In the genomic region with DNA sequence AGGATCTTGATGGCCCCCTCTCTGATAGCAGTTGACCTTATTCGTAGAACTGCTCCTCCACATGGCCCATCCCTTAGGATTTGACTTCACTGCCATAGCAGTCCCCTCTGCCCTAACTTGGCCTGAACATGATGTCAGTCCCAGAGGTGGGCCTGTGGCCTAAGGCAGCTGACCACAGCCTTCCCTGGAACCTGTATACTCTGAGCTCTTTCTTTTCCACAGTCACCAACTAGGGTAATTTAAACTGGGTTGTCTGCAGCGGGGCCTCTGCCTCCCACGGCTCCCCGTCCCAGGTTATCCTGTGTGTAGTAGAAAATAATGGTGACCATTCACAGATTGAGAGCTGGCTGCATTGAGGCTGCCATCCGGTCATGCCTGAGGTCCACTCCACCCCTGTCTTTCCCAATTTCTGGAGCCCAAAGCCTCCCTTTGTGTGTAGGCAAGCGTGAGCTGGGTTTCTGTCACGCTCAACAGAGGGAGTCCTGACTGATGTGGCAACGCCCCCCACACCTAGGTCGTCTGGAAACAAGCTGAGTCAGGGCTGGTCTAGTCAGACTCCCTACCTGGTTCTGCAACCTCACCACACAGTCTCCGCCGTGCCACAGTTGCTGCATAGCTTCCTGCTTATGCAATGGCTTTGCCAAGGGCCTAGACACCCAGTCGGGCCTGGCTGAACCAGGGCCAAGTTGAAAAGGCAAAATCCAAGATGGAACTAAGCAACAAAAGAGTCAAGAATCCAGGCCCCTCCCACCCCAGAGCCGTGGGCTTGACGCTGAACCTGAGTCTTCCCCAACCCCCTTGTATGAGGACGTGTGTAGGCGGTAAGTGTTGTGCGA, we compare ENCODE assay signal across 17 cellular contexts.
DNase-seq lines count a peak whose midpoint lies in the region; ATAC-seq and TF ChIP-seq lines count a peak whose summit lies in the region.
"Had no signal": no experiment of that assay in that cellular context is flagged by ENCODE, and none has a peak within 500 bp of the region (broad histone marks: within the 10 kb centered on the region; RNA-seq: fewer than 3 reads in every experiment).

No MANE protein-coding gene starts in this region.

- H3K4me1 ChIP-seq in body of pancreas (peaks cover 6% of the 10 kb centered on the region), Caco-2 (no peaks in the 10 kb centered on the region)

- peaks cover 9% of the 10 kb centered on the region for H3K9me3 Mint-ChIP-seq in Caco-2 (ENCODE audit: unreplicated experiment)
- H3K9me3 Mint-ChIP-seq: natural killer cell had no signal

- H3K4me1 Mint-ChIP-seq in Caco-2 (ENCODE audit: low read depth, unreplicated experiment), result no peaks in the 10 kb centered on the region

- no peak for TF ChIP-seq CTCF in NB4 (IDR thresholded peaks at IDR 0.05; ENCODE audit: low read depth, low read length)
- TF ChIP-seq CTCF in body of pancreas (IDR thresholded peaks at IDR 0.05), result no peak
- TF ChIP-seq CTCF in Caco-2 (IDR thresholded peaks at IDR 0.05; ENCODE audit: insufficient read depth in 1 of 2, low read depth in 1 of 2, low read length in 1 of 2, severe bottlenecking in 1 of 2, unreplicated experiment in 1 of 2), result no peak

- H3K36me3 Mint-ChIP-seq in Caco-2 (ENCODE audit: insufficient read depth, unreplicated experiment), result no peaks in the 10 kb centered on the region
- H3K36me3 Mint-ChIP-seq: natural killer cell had no signal

- H3K27me3 ChIP-seq in body of pancreas (no peaks in the 10 kb centered on the region), Caco-2 (replicated peaks; ENCODE audit: control insufficient read depth, insufficient read depth, low read length) (no peaks in the 10 kb centered on the region)
- H3K27me3 ChIP-seq: BLaER1 had no signal

- TF ChIP-seq POLR2A in NB4 (IDR thresholded peaks at IDR 0.05; ENCODE audit: extremely low read depth, insufficient read length), result no peak
- TF ChIP-seq POLR2A in body of pancreas (IDR thresholded peaks at IDR 0.05), result no peak

- H3K9me3 ChIP-seq in body of pancreas, result peaks cover 0 to 9% (median 0%) of the 10 kb centered on the region in 3 donors
- peaks cover 4% of the 10 kb centered on the region; the same call in 1 of the 2 replicates for H3K9me3 ChIP-seq in Caco-2
- H3K9me3 ChIP-seq: BLaER1 had no signal

- H3K4me3 Mint-ChIP-seq in Caco-2 (ENCODE audit: unreplicated experiment), result no peak overlapping the region
- H3K4me3 Mint-ChIP-seq: natural killer cell had no signal

- intact Hi-C loops in body of pancreas (cut with DNase I), result no loop called here
- intact Hi-C loops in Caco-2 (cut with micrococcal nuclease; ENCODE audit: unreplicated experiment), result no loop called here

- H3K36me3 ChIP-seq in body of pancreas (replicated peaks in 1 of 2; ENCODE audit: insufficient read depth in 1 of 2, low read depth in 2 of 2), result no peaks in the 10 kb centered on the region
- no peaks in the 10 kb centered on the region for H3K36me3 ChIP-seq in Caco-2 (ENCODE audit: control insufficient read depth, insufficient read depth, low read length)
- H3K36me3 ChIP-seq: BLaER1 had no signal

- no peaks in the 10 kb centered on the region for H3K27me3 Mint-ChIP-seq in Caco-2 (ENCODE audit: insufficient read depth, unreplicated experiment)

- no TSS peak for BruUV-seq in Caco-2 (replicated peaks; lab: Mats Ljungman, UMichigan)

- no peak overlapping the region for H3K27ac ChIP-seq in body of pancreas
- H3K27ac ChIP-seq: BLaER1, SK-N-MC had no signal

- peak; percentile 39 for DNase-seq in COLO829 (ENCODE audit: low spot score)
- DNase-seq in NB4 (ENCODE audit: low read depth), result peak; percentile 93
- DNase-seq in body of pancreas, result peak in 1 of 4 donors; percentile 48
- DNase-seq in lung microvascular endothelial cell (ENCODE audit: low read depth in 2 of 2), result peak; percentile 10 to 49
- DNase-seq in DMS153 (lab: John Stamatoyannopoulos, UW), result no peak
- DNase-seq in Caco-2, result no peak
- no peak for DNase-seq in OCI-M1 (lab: John Stamatoyannopoulos, UW)
- DNase-seq: activated gamma-delta T cell treated with Interleukin-2 at 50 U/mL for 16 hours; central memory CD4-positive, alpha-beta T cell; erythroblast; GDM1; natural killer cell; NCI-H1048; NCI-H510A treated with DMSO at 0.1 percent for 48 hours had no signal

- 77 to 90% methylated on average over 14 to 17 of the region's 17 CpGs for WGBS in body of pancreas, 2 donors

- no peak overlapping the region for H3K27ac Mint-ChIP-seq in Caco-2 (ENCODE audit: unreplicated experiment)
- H3K27ac Mint-ChIP-seq: natural killer cell had no signal

- no peak overlapping the region for H3K4me3 ChIP-seq in NB4 (ENCODE audit: low read depth, low read length)
- H3K4me3 ChIP-seq in body of pancreas, result no peak overlapping the region
- H3K4me3 ChIP-seq in Caco-2 (ENCODE audit: low read depth, low read length), result no peak overlapping the region
- H3K4me3 ChIP-seq: BLaER1, SK-N-MC had no signal

- CTCF ChIA-PET in Caco-2 (lab: Charles Lee), result interaction anchor here (1.2 to 2.5 kb wide), 2 partner anchors 10 to 304 kb away, joined by 4 to 21 read pairs; no protein-coding TSS in a partner anchor

- POLR2A ChIA-PET in Caco-2 (lab: Charles Lee), result no interaction called here

- ATAC-seq in body of pancreas (peak; percentile 19), GM18502 (IDR thresholded peaks at IDR 0.05; ENCODE audit: poor library complexity, unreplicated experiment) (no peak)

Comparison
In these comparisons a context has a peak if more than half of its experiments do, and no peak if none do; other contexts are left out.
1. DNase-seq: peak in COLO829 (single experiment), NB4 (single experiment) and lung microvascular endothelial cell (2 of 2); none in DMS153 (single experiment), Caco-2 (0 of 2) and OCI-M1 (single experiment).